Comparison of ENCODE assay signal across 11 cellular contexts in genomic region chrX:85627363-85627762, GRCh38.
A peak's percentile ranks its signal among the peaks of the same experiment; 100 is the strongest.
DNase-seq lines count a peak whose midpoint lies in the region; ATAC-seq and TF ChIP-seq lines count a peak whose summit lies in the region.
"Had no signal": no experiment of that assay in that cellular context is flagged by ENCODE, and none has a peak within 500 bp of the region (broad histone marks: within the 10 kb centered on the region; RNA-seq: fewer than 3 reads in every experiment).

No MANE protein-coding gene starts in this region.

- H3K27me3 ChIP-seq in Karpas-422 (ENCODE audit: low read length) (no peaks in the 10 kb centered on the region), colonic mucosa (no peaks in the 10 kb centered on the region)
- H3K27me3 ChIP-seq: suprapubic skin had no signal

- no peaks in the 10 kb centered on the region for H3K9me2 ChIP-seq in Karpas-422 (replicated peaks; ENCODE audit: insufficient read depth, low read length)

- no peak for ATAC-seq in left cardiac atrium

- DNase-seq in SKM-1 (lab: John Stamatoyannopoulos, UW; ENCODE audit: unreplicated experiment) (peak; percentile 3), SKM-1 treated with dmso at 0.1 percent for 144 hours (lab: John Stamatoyannopoulos, UW; ENCODE audit: unreplicated experiment) (no peak), Karpas-422 (peak; percentile 74), colonic mucosa (no peak), retinal pigment epithelial cell (ENCODE audit: low read depth) (no peak), HUDEP-2 (lab: John Stamatoyannopoulos, UW; ENCODE audit: unreplicated experiment in 76 of 76) (no peak), SHP77 treated with DMSO at 0.1 percent for 48 hours (lab: John Stamatoyannopoulos, UW) (no peak), left cardiac atrium (no peak)
- DNase-seq: activated T-cell treated with anti-CD3 and anti-CD28 coated beads, Interleukin-2, amount 50 U/mL, for 1 hour; C1 segment of cervical spinal cord had no signal

- no peaks in the 10 kb centered on the region for H4K20me1 ChIP-seq in Karpas-422 (ENCODE audit: insufficient read depth, low read depth, low read length)

- H3K36me3 ChIP-seq in Karpas-422 (ENCODE audit: insufficient read depth, low read length) = no peaks in the 10 kb centered on the region
- H3K36me3 ChIP-seq in colonic mucosa = no peaks in the 10 kb centered on the region
- H3K36me3 ChIP-seq: suprapubic skin had no signal

- H3K4me2 ChIP-seq in Karpas-422 (ENCODE audit: low read depth, low read length, poor library complexity, severe bottlenecking) = no peak overlapping the region

- H3K4me1 ChIP-seq in Karpas-422 (ENCODE audit: low read length) (no peaks in the 10 kb centered on the region), colonic mucosa (no peaks in the 10 kb centered on the region)
- H3K4me1 ChIP-seq: suprapubic skin had no signal

- no peak overlapping the region for H2AFZ ChIP-seq in Karpas-422 (ENCODE audit: low read length)

- H3K4me3 ChIP-seq in Karpas-422 (ENCODE audit: low read length) = no peak overlapping the region
- no peak overlapping the region for H3K4me3 ChIP-seq in colonic mucosa
- no peak overlapping the region for H3K4me3 ChIP-seq in retinal pigment epithelial cell (ENCODE audit: low read length)
- H3K4me3 ChIP-seq: suprapubic skin had no signal

- no peaks in the 10 kb centered on the region for H3K79me2 ChIP-seq in Karpas-422 (ENCODE audit: low read length)

- H3K27ac ChIP-seq in Karpas-422 (ENCODE audit: low read length) (no peak overlapping the region), colonic mucosa (no peak overlapping the region)
- H3K27ac ChIP-seq: suprapubic skin had no signal

- H3K9ac ChIP-seq in Karpas-422 (ENCODE audit: low read length) (no peak overlapping the region), colonic mucosa (ENCODE audit: low read depth in 2 of 2, low read length in 2 of 2) (no peak overlapping the region)

- TF ChIP-seq CTCF in colonic mucosa (IDR thresholded peaks at IDR 0.05) (peak; percentile 24), retinal pigment epithelial cell (conservative IDR thresholded peaks at IDR 0.05; ENCODE audit: low read depth, low read length) (peak; percentile 51)

- no peaks in the 10 kb centered on the region for H3K9me3 ChIP-seq in Karpas-422 (ENCODE audit: low read length)
- H3K9me3 ChIP-seq in colonic mucosa = no peaks in the 10 kb centered on the region
- H3K9me3 ChIP-seq: suprapubic skin had no signal

- intact Hi-C loops in colonic mucosa (cut with DNase I) (no loop called here), left cardiac atrium (cut with DNase I) (no loop called here)

Comparison
In these comparisons a context has a peak if more than half of its experiments do, and no peak if none do; other contexts are left out.
1. DNase-seq: peak in SKM-1 (single experiment) and Karpas-422 (single experiment); none in SKM-1 treated with dmso at 0.1 percent for 144 hours (single experiment), colonic mucosa (single experiment), retinal pigment epithelial cell (single experiment), HUDEP-2 (0 of 76), SHP77 treated with DMSO at 0.1 percent for 48 hours (single experiment) and left cardiac atrium (single experiment).